1 cellular context compared by ENCODE assay signal in the genomic region with DNA sequence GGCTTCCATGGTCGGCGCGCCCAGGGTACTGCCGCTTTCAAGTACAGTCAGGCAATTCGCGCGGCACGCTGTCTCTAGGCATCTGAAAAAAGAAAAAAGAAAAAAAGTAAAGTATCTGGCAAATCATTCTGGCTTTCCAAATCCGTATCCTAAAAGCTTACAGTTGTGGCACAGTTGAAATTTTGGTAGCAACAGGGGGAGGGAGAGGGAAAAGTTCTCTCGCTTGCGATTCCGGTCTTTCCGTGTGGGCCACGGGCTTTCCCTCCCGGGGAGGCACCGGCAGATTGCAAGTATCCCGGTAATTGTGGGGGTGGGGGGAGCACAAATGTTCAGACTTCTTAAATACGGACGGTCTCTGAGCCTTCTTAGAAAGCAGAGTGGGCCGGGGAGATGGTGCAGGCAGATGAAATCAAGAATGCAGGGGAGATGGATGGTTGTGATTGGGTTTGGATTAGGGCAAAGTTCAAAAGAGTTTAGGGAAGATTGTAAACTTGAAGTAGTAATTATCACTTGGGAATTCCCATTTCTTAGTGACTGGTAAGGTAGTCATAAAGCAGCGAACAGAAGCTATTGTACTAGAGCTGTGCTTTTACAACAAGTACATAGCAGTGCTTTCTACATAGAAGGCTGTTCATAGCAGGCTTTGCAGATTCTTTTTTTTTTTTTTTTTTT.
TF ChIP-seq lines count a peak whose summit lies in the region.

No MANE protein-coding gene starts in this region.

TF ChIP-seq in K562, 482 proteins besides CTCF, POLR2A, EP300 and RAD21 (continued from another document):
- TF ChIP-seq, protein P1, sequence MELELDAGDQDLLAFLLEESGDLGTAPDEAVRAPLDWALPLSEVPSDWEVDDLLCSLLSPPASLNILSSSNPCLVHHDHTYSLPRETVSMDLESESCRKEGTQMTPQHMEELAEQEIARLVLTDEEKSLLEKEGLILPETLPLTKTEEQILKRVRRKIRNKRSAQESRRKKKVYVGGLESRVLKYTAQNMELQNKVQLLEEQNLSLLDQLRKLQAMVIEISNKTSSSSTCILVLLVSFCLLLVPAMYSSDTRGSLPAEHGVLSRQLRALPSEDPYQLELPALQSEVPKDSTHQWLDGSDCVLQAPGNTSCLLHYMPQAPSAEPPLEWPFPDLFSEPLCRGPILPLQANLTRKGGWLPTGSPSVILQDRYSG (tag; conservative IDR thresholded peaks at IDR 0.05; ENCODE audit: low read depth) = no peak
- TF ChIP-seq TAF7 (tag; IDR thresholded peaks at IDR 0.05) = peak; percentile 54; the same call in 1 of the 2 replicates
- 0 out of 2 replicates have a peak, but pooled peaks have one; percentile 9 for TF ChIP-seq SMC3 (conservative IDR thresholded peaks at IDR 0.05; ENCODE audit: insufficient read depth, low read depth, low read length)
- TF ChIP-seq, protein P2, sequence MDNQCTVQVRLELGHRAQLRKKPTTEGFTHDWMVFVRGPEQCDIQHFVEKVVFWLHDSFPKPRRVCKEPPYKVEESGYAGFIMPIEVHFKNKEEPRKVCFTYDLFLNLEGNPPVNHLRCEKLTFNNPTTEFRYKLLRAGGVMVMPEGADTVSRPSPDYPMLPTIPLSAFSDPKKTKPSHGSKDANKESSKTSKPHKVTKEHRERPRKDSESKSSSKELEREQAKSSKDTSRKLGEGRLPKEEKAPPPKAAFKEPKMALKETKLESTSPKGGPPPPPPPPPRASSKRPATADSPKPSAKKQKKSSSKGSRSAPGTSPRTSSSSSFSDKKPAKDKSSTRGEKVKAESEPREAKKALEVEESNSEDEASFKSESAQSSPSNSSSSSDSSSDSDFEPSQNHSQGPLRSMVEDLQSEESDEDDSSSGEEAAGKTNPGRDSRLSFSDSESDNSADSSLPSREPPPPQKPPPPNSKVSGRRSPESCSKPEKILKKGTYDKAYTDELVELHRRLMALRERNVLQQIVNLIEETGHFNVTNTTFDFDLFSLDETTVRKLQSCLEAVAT (IDR thresholded peaks at IDR 0.05) = peak in 1 of 2 experiments; percentile 25; a peak in 1 of 4 replicates
- TF ChIP-seq VEZF1 (CRISPR knock-in tag; IDR thresholded peaks at IDR 0.05) = peak; percentile 18; the same call in 1 of the 2 replicates
- 0 out of 2 replicates have a peak, but pooled peaks have one; percentile 27 for TF ChIP-seq NR2C1 (IDR thresholded peaks at IDR 0.05)
- 0 out of 2 replicates have a peak, but pooled peaks have one; percentile 26 for TF ChIP-seq NR2C1 (tag; IDR thresholded peaks at IDR 0.05)
- TF ChIP-seq, protein P3, sequence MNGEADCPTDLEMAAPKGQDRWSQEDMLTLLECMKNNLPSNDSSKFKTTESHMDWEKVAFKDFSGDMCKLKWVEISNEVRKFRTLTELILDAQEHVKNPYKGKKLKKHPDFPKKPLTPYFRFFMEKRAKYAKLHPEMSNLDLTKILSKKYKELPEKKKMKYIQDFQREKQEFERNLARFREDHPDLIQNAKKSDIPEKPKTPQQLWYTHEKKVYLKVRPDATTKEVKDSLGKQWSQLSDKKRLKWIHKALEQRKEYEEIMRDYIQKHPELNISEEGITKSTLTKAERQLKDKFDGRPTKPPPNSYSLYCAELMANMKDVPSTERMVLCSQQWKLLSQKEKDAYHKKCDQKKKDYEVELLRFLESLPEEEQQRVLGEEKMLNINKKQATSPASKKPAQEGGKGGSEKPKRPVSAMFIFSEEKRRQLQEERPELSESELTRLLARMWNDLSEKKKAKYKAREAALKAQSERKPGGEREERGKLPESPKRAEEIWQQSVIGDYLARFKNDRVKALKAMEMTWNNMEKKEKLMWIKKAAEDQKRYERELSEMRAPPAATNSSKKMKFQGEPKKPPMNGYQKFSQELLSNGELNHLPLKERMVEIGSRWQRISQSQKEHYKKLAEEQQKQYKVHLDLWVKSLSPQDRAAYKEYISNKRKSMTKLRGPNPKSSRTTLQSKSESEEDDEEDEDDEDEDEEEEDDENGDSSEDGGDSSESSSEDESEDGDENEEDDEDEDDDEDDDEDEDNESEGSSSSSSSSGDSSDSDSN (IDR thresholded peaks at IDR 0.05; ENCODE audit: borderline replicate concordance in 1 of 2, low read depth in 2 of 2, low read length in 2 of 2) = 0 out of 4 replicates have a peak, but pooled peaks of 1 of the 2 experiments have one; percentile 4
- TF ChIP-seq LARP7 (IDR thresholded peaks at IDR 0.05) = 0 out of 2 replicates have a peak, but pooled peaks have one; percentile 27
- TF ChIP-seq SMARCA5 (IDR thresholded peaks at IDR 0.05) = no peak
- 0 out of 2 replicates have a peak, but pooled peaks have one; percentile 11 for TF ChIP-seq ARID1B (IDR thresholded peaks at IDR 0.05)
- peak in 1 of 2 experiments; percentile 34; a peak in 1 of 4 replicates for TF ChIP-seq HDAC1 (IDR thresholded peaks at IDR 0.05)
- peak; percentile 39; the same call in 1 of the 2 replicates for TF ChIP-seq DMBX1 (CRISPR knock-in tag; IDR thresholded peaks at IDR 0.05; ENCODE audit: borderline replicate concordance)
- TF ChIP-seq KDM4B (IDR thresholded peaks at IDR 0.05; ENCODE audit: borderline replicate concordance in 2 of 2, low read depth in 1 of 2) = no peak
- no peak for TF ChIP-seq BACH1 (tag; IDR thresholded peaks at IDR 0.05)
- no peak for TF ChIP-seq PHB (CRISPR knock-in tag; IDR thresholded peaks at IDR 0.05)
- TF ChIP-seq NR2C2 (CRISPR knock-in tag; IDR thresholded peaks at IDR 0.05) = no peak
- TF ChIP-seq NR2C2 (tag; IDR thresholded peaks at IDR 0.05) = peak; percentile 55
- TF ChIP-seq POLR2AphosphoS5 (IDR thresholded peaks at IDR 0.05; ENCODE audit: control insufficient read depth, insufficient read depth, low read depth, low read length) = no peak
- 0 out of 2 replicates have a peak, but pooled peaks have one; percentile 22 for TF ChIP-seq NCOA1 (IDR thresholded peaks at IDR 0.05; ENCODE audit: low read depth)
- TF ChIP-seq ZBTB9 (CRISPR knock-in tag; IDR thresholded peaks at IDR 0.05) = 0 out of 2 replicates have a peak, but pooled peaks have one; percentile 0
- TF ChIP-seq, protein P4, sequence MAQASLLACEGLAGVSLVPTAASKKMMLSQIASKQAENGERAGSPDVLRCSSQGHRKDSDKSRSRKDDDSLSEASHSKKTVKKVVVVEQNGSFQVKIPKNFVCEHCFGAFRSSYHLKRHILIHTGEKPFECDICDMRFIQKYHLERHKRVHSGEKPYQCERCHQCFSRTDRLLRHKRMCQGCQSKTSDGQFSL (CRISPR knock-in tag; IDR thresholded peaks at IDR 0.05) = no peak
- TF ChIP-seq, protein P4 (tag; IDR thresholded peaks at IDR 0.05) = 0 out of 4 replicates have a peak, but pooled peaks of 1 of the 2 experiments have one; percentile 19
- TF ChIP-seq, protein P5, sequence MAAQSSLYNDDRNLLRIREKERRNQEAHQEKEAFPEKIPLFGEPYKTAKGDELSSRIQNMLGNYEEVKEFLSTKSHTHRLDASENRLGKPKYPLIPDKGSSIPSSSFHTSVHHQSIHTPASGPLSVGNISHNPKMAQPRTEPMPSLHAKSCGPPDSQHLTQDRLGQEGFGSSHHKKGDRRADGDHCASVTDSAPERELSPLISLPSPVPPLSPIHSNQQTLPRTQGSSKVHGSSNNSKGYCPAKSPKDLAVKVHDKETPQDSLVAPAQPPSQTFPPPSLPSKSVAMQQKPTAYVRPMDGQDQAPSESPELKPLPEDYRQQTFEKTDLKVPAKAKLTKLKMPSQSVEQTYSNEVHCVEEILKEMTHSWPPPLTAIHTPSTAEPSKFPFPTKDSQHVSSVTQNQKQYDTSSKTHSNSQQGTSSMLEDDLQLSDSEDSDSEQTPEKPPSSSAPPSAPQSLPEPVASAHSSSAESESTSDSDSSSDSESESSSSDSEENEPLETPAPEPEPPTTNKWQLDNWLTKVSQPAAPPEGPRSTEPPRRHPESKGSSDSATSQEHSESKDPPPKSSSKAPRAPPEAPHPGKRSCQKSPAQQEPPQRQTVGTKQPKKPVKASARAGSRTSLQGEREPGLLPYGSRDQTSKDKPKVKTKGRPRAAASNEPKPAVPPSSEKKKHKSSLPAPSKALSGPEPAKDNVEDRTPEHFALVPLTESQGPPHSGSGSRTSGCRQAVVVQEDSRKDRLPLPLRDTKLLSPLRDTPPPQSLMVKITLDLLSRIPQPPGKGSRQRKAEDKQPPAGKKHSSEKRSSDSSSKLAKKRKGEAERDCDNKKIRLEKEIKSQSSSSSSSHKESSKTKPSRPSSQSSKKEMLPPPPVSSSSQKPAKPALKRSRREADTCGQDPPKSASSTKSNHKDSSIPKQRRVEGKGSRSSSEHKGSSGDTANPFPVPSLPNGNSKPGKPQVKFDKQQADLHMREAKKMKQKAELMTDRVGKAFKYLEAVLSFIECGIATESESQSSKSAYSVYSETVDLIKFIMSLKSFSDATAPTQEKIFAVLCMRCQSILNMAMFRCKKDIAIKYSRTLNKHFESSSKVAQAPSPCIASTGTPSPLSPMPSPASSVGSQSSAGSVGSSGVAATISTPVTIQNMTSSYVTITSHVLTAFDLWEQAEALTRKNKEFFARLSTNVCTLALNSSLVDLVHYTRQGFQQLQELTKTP (IDR thresholded peaks at IDR 0.05; ENCODE audit: low read depth in 1 of 2, partially characterized antibody in 2 of 2) = peak in 1 of 2 experiments; percentile 39
- peak; percentile 31; the same call in 1 of the 2 replicates for TF ChIP-seq GATA2 (CRISPR knock-in tag; IDR thresholded peaks at IDR 0.05)
- no peak for TF ChIP-seq SRSF7 (optimal IDR thresholded peaks at IDR 0.05; ENCODE audit: low read depth, low read length)
- peak; percentile 72 to 78 for TF ChIP-seq KDM1A (IDR thresholded peaks at IDR 0.05)
- TF ChIP-seq MAX (CRISPR knock-in tag; IDR thresholded peaks at IDR 0.05) = no peak
- TF ChIP-seq ZBTB7A (IDR thresholded peaks at IDR 0.05; ENCODE audit: borderline replicate concordance, control insufficient read depth, low read depth, low read length) = 0 out of 2 replicates have a peak, but pooled peaks have one; percentile 52
- TF ChIP-seq E2F6 (IDR thresholded peaks at IDR 0.05; ENCODE audit: borderline replicate concordance in 1 of 2, extremely low read depth in 1 of 2, insufficient read depth in 1 of 2, insufficient read length in 1 of 2, low read depth in 1 of 2, low read length in 1 of 2, poor library complexity in 1 of 2, severe bottlenecking in 1 of 2) = peak in 1 of 2 experiments; percentile 62
- 0 out of 2 replicates have a peak, but pooled peaks have one; percentile 12 for TF ChIP-seq TOE1 (IDR thresholded peaks at IDR 0.05; ENCODE audit: borderline replicate concordance)
- no peak for TF ChIP-seq TOE1 (CRISPR knock-in tag; IDR thresholded peaks at IDR 0.05; ENCODE audit: borderline replicate concordance, low read depth)
- no peak for TF ChIP-seq ZNF23 (CRISPR knock-in tag; IDR thresholded peaks at IDR 0.05)
- peak; percentile 29 for TF ChIP-seq NCOA4 (IDR thresholded peaks at IDR 0.05; ENCODE audit: partially characterized antibody)
- TF ChIP-seq ZNF384 (IDR thresholded peaks at IDR 0.05; ENCODE audit: low read depth, low read length) = 0 out of 2 replicates have a peak, but pooled peaks have one; percentile 28
- TF ChIP-seq DPF2 (IDR thresholded peaks at IDR 0.05) = 0 out of 2 replicates have a peak, but pooled peaks have one; percentile 12
